ENCODE assay signal across 26 cellular contexts in the genomic region with DNA sequence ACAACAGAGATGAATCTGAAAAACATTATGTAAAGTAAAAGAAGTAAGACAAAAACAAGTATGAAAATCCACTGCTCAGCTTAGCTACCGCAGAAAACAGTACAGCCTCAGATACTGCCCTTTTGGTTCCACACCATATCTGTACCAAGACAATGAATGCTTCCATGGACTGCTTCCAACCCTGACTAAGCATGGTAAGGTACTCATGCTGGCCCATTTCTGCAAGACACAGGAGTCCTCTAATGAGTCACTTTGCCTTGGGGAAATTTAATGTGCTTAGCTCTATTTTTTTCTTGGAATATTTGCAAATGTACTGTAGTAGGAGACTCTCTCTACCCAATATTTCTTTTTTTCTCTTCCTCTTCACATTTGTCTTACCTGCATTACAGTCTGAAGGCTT.
"Had no signal": no experiment of that assay in that cellular context is flagged by ENCODE, and none has a peak within 500 bp of the region (broad histone marks: within the 10 kb centered on the region; RNA-seq: fewer than 3 reads in every experiment).

No MANE protein-coding gene starts in this region.

- H3K27ac ChIP-seq: colonic mucosa, dorsolateral prefrontal cortex, hepatocyte, left lung, ovary, prostate gland, right atrium auricular region, spleen, thoracic aorta, WERI-Rb-1 had no signal

- H3K27me3 ChIP-seq: colonic mucosa, dorsolateral prefrontal cortex, hepatocyte, left lung, ovary, right atrium auricular region, spleen had no signal

- ATAC-seq: activated CD8-positive, alpha-beta memory T cell treated with anti-CD3 and anti-CD28 coated beads, Interleukin-2, amount 10 ng/mL, durations not matched to agents 7 days and 5 days; activated CD8-positive, alpha-beta T cell treated with anti-CD3 and anti-CD28 coated beads for 36 hours; left lung; natural killer cell; T-cell had no signal

- H3K4me3 ChIP-seq: colonic mucosa, dorsolateral prefrontal cortex, hepatocyte, left lung, lung, ovary, prostate gland, right atrium auricular region, spleen, thoracic aorta had no signal

- H3K9me3 ChIP-seq: colonic mucosa, left lung, ovary, prostate gland, right atrium auricular region, thoracic aorta had no signal

- H3K4me1 ChIP-seq: colonic mucosa, left lung, prostate gland, right atrium auricular region, spleen had no signal

- H3K4me2 ChIP-seq: hepatocyte had no signal

- H3K79me2 ChIP-seq: hepatocyte had no signal

- DNase-seq: activated CD4-positive, alpha-beta T cell treated with anti-CD3 and anti-CD28 coated beads, Interleukin-2, amount 10 ng/mL, durations not matched to agents 7 days and 5 days; activated CD4-positive, CD25-positive, alpha-beta regulatory T cell treated with anti-CD3 and anti-CD28 coated beads, Interleukin-2, amount 50 U/mL, for 72 hours; activated CD8-positive, alpha-beta memory T cell treated with anti-CD3 and anti-CD28 coated beads, Interleukin-2, amount 10 ng/mL, durations not matched to agents 7 days and 5 days; activated CD8-positive, alpha-beta T cell treated with anti-CD3 and anti-CD28 coated beads for 36 hours; activated gamma-delta T cell; activated T-cell treated with anti-CD3 and anti-CD28 coated beads for 4 hours; anterior cingulate cortex; colonic mucosa; dorsolateral prefrontal cortex; foreskin melanocyte; glutamatergic neuron; kidney glomerular epithelial cell; left lung; midbrain; natural killer cell; ovary; spleen; stimulated activated CD4-positive, alpha-beta T cell treated with anti-CD3 and anti-CD28 coated beads, Interleukin-4, amount 100 ng/mL, for 1 hour; stimulated activated naive CD4-positive, alpha-beta T cell; T-cell; WERI-Rb-1 had no signal

- H3K36me3 ChIP-seq: colonic mucosa, left lung, ovary, prostate gland, right atrium auricular region, spleen, thoracic aorta, WERI-Rb-1 had no signal
